Comparison of ENCODE assay signal across 1 cellular context in genomic region chr9:69131682-69132081, GRCh38.
TF ChIP-seq lines count a peak whose summit lies in the region.

No MANE protein-coding gene starts in this region.

TF ChIP-seq in HepG2, 621 proteins besides CTCF, POLR2A, EP300 and RAD21 (continued from another document and continues in another):
- TF ChIP-seq ZNF646 (CRISPR knock-in tag; IDR thresholded peaks at IDR 0.05) (0 out of 2 replicates have a peak, but pooled peaks have one; percentile 29), ZNF773 (CRISPR knock-in tag; IDR thresholded peaks at IDR 0.05; ENCODE audit: borderline replicate concordance) (no peak), ZNF577 (CRISPR knock-in tag; IDR thresholded peaks at IDR 0.05; ENCODE audit: borderline replicate concordance, low read depth) (no peak), CEBPG (CRISPR knock-in tag; IDR thresholded peaks at IDR 0.05) (peak; percentile 87), PREB (CRISPR knock-in tag; IDR thresholded peaks at IDR 0.05) (no peak), CBX2 (IDR thresholded peaks at IDR 0.05; ENCODE audit: low read depth, low read length) (no peak), CBX2 (CRISPR knock-in tag; IDR thresholded peaks at IDR 0.05; ENCODE audit: low read depth) (no peak), RBM22 (optimal IDR thresholded peaks at IDR 0.05; ENCODE audit: low read length) (no peak), ZNF329 (CRISPR knock-in tag; IDR thresholded peaks at IDR 0.05; ENCODE audit: low read depth) (no peak), KDM1A (CRISPR knock-in tag; IDR thresholded peaks at IDR 0.05) (no peak), HNRNPUL1 (IDR thresholded peaks at IDR 0.05; ENCODE audit: low read depth, low read length) (no peak), CREBL2 (CRISPR knock-in tag; IDR thresholded peaks at IDR 0.05; ENCODE audit: borderline replicate concordance) (no peak), RFX1 (IDR thresholded peaks at IDR 0.05) (no peak), ZNF580 (CRISPR knock-in tag; IDR thresholded peaks at IDR 0.05; ENCODE audit: borderline replicate concordance, low read depth) (0 out of 2 replicates have a peak, but pooled peaks have one; percentile 44), PRMT3 (CRISPR knock-in tag; IDR thresholded peaks at IDR 0.05; ENCODE audit: borderline replicate concordance, low read depth) (no peak), ZNF770 (CRISPR knock-in tag; IDR thresholded peaks at IDR 0.05) (no peak), SP2 (CRISPR knock-in tag; IDR thresholded peaks at IDR 0.05) (no peak), DZIP1 (CRISPR knock-in tag; IDR thresholded peaks at IDR 0.05) (no peak), MLXIP (CRISPR knock-in tag; IDR thresholded peaks at IDR 0.05; ENCODE audit: borderline replicate concordance) (no peak), ZNF747 (CRISPR knock-in tag; IDR thresholded peaks at IDR 0.05; ENCODE audit: borderline replicate concordance) (no peak), TBX3 (IDR thresholded peaks at IDR 0.05; ENCODE audit: borderline replicate concordance) (no peak), ZNF672 (CRISPR knock-in tag; IDR thresholded peaks at IDR 0.05) (no peak), ZFP62 (CRISPR knock-in tag; IDR thresholded peaks at IDR 0.05) (no peak), PAF1 (CRISPR knock-in tag; IDR thresholded peaks at IDR 0.05) (no peak), AGO1 (IDR thresholded peaks at IDR 0.05; ENCODE audit: low read depth, low read length, poor library complexity, severe bottlenecking) (no peak), POGZ (CRISPR knock-in tag; IDR thresholded peaks at IDR 0.05) (no peak), AHDC1 (CRISPR knock-in tag; IDR thresholded peaks at IDR 0.05; ENCODE audit: borderline replicate concordance) (no peak), TFE3 (CRISPR knock-in tag; IDR thresholded peaks at IDR 0.05) (0 out of 2 replicates have a peak, but pooled peaks have one; percentile 29), ZBTB25 (CRISPR knock-in tag; IDR thresholded peaks at IDR 0.05) (no peak), ZNF572 (CRISPR knock-in tag; IDR thresholded peaks at IDR 0.05) (no peak), RBAK (CRISPR knock-in tag; IDR thresholded peaks at IDR 0.05) (0 out of 2 replicates have a peak, but pooled peaks have one; percentile 9)
